ENCODE assay signal across 32 cellular contexts in the genomic region with DNA sequence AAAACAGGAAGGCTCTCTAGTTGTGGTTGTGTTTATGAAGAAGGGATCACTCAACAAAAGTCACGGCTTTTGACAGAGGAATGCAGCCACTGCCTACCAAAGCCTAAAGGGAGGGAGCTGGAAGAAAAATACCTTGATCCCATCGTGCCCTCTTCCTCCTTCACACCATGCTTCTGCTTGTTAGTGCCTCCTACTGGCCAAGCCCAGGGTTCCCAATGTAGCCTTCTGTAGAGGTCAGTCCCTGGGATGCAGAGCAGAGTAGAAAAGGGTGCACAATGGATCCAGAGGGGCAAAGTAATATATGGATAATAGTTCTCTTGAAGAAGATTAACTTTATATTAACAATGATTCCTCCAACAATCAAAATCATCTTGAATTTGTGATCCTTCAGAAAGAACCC.
DNase-seq lines count a peak whose midpoint lies in the region; ATAC-seq and TF ChIP-seq lines count a peak whose summit lies in the region.
"Had no signal": no experiment of that assay in that cellular context is flagged by ENCODE, and none has a peak within 500 bp of the region (broad histone marks: within the 10 kb centered on the region; RNA-seq: fewer than 3 reads in every experiment).

No MANE protein-coding gene starts in this region.

- no peaks in the 10 kb centered on the region for H4K20me1 ChIP-seq in neural progenitor cell (ENCODE audit: low read depth)

- H3K4me3 Mint-ChIP-seq in activated CD4-positive, alpha-beta T cell treated with anti-CD3 and anti-CD28 coated beads, Interleukin-2, amount 10 ng/mL, durations not matched to agents 24 days and 14 days: no peak overlapping the region
- H3K4me3 Mint-ChIP-seq in WTC11 (no peak overlapping the region), neural progenitor cell (no peak overlapping the region)
- H3K4me3 Mint-ChIP-seq: activated CD8-positive, alpha-beta T cell treated with anti-CD3 and anti-CD28 coated beads for 36 hours; activated naive CD8-positive, alpha-beta T cell treated with anti-CD3 and anti-CD28 coated beads, Interleukin-2, amount 10 ng/mL, durations not matched to agents 7 days and 5 days; CD8-positive, alpha-beta T cell; effector memory CD8-positive, alpha-beta T cell; nephron; stimulated activated naive CD8-positive, alpha-beta T cell treated with anti-CD3 and anti-CD28 coated beads, Interleukin-15, amount 100 ng/mL, for 72 hours; T-cell had no signal

- H3K27ac Mint-ChIP-seq in activated CD4-positive, alpha-beta T cell treated with anti-CD3 and anti-CD28 coated beads, Interleukin-2, amount 10 ng/mL, durations not matched to agents 24 days and 14 days: no peak overlapping the region
- H3K27ac Mint-ChIP-seq in WTC11: no peak overlapping the region
- no peak overlapping the region for H3K27ac Mint-ChIP-seq in neural progenitor cell
- H3K27ac Mint-ChIP-seq: activated CD8-positive, alpha-beta T cell treated with anti-CD3 and anti-CD28 coated beads for 36 hours; activated naive CD8-positive, alpha-beta T cell treated with anti-CD3 and anti-CD28 coated beads, Interleukin-2, amount 10 ng/mL, durations not matched to agents 7 days and 5 days; CD8-positive, alpha-beta T cell; effector memory CD8-positive, alpha-beta T cell; nephron; stimulated activated naive CD8-positive, alpha-beta T cell treated with anti-CD3 and anti-CD28 coated beads, Interleukin-15, amount 100 ng/mL, for 72 hours; T-cell had no signal

- H3K4me1 Mint-ChIP-seq in activated CD4-positive, alpha-beta T cell treated with anti-CD3 and anti-CD28 coated beads, Interleukin-2, amount 10 ng/mL, durations not matched to agents 24 days and 14 days: no peaks in the 10 kb centered on the region
- H3K4me1 Mint-ChIP-seq in WTC11 (peaks cover 15% of the 10 kb centered on the region), neural progenitor cell (peaks cover 6% of the 10 kb centered on the region)
- H3K4me1 Mint-ChIP-seq: activated naive CD8-positive, alpha-beta T cell treated with anti-CD3 and anti-CD28 coated beads, Interleukin-2, amount 10 ng/mL, durations not matched to agents 7 days and 5 days; nephron; stimulated activated naive CD8-positive, alpha-beta T cell treated with anti-CD3 and anti-CD28 coated beads, Interleukin-15, amount 100 ng/mL, for 72 hours; T-cell had no signal

- POLR2A ChIA-PET in WTC11 (lab: Charles Lee): no interaction called here

- no peak overlapping the region for H3K27ac ChIP-seq in neural progenitor cell
- H3K27ac ChIP-seq: ascending aorta, heart left ventricle, pancreas, tibial artery had no signal

- intact Hi-C loops in activated CD4-positive, alpha-beta T cell treated with anti-CD3 and anti-CD28 coated beads, Interleukin-2, amount 10 ng/mL, durations not matched to agents 24 days and 14 days (cut with micrococcal nuclease): no loop called here

- no peaks in the 10 kb centered on the region for H3K79me2 ChIP-seq in neural progenitor cell (ENCODE audit: low read depth)

- CTCF ChIA-PET in WTC11 (lab: Charles Lee): interaction anchor here (0.6 to 1.3 kb wide), 4 partner anchors 24 to 151 kb away, joined by 3 to 4 read pairs (median 4); no protein-coding TSS in a partner anchor

- no peak overlapping the region for H3K4me2 ChIP-seq in neural progenitor cell
- H3K4me2 ChIP-seq: smooth muscle cell had no signal

- H3K4me3 ChIP-seq in neural progenitor cell: no peak overlapping the region
- H3K4me3 ChIP-seq: ascending aorta, GM12878, heart left ventricle, pancreas, smooth muscle cell, tibial artery had no signal

- no peaks in the 10 kb centered on the region for H3K9me3 ChIP-seq in neural progenitor cell (ENCODE audit: low read depth)
- H3K9me3 ChIP-seq: ascending aorta, heart left ventricle, pancreas, tibial artery had no signal

- TF ChIP-seq CTCF in WTC11 (IDR thresholded peaks at IDR 0.05) (no peak), neural progenitor cell (IDR thresholded peaks at IDR 0.05) (peak; percentile 12)

- peak; percentile 86 for ATAC-seq in WTC11
- ATAC-seq in HG03139 (IDR thresholded peaks at IDR 0.05; ENCODE audit: unreplicated experiment): no peak
- ATAC-seq in HG03521 (IDR thresholded peaks at IDR 0.05; ENCODE audit: unreplicated experiment): no peak
- ATAC-seq: activated CD4-positive, CD25-positive, alpha-beta regulatory T cell treated with anti-CD3 and anti-CD28 coated beads, Interleukin-2, amount 50 U/mL, for 24 hours; activated CD8-positive, alpha-beta T cell treated with anti-CD3 and anti-CD28 coated beads for 36 hours; CD8-positive, alpha-beta T cell; effector memory CD8-positive, alpha-beta T cell; GM12878; heart left ventricle; Panc1; pancreas; stimulated activated naive CD8-positive, alpha-beta T cell treated with anti-CD3 and anti-CD28 coated beads, Interleukin-15, amount 100 ng/mL, for 72 hours; T-cell had no signal

- no peak overlapping the region for H3K9ac ChIP-seq in neural progenitor cell

- no peak overlapping the region for H2AFZ ChIP-seq in neural progenitor cell (replicated peaks)

- H3K36me3 ChIP-seq in neural progenitor cell: no peaks in the 10 kb centered on the region
- H3K36me3 ChIP-seq: ascending aorta, heart left ventricle, pancreas, tibial artery had no signal

- DNase-seq in activated CD4-positive, alpha-beta T cell treated with anti-CD3 and anti-CD28 coated beads, Interleukin-2, amount 10 ng/mL, durations not matched to agents 24 days and 14 days: peak; percentile 22
- no peak for DNase-seq in activated CD4-positive, alpha-beta T cell treated with anti-CD3 and anti-CD28 coated beads for 48 hours
- peak; percentile 5 for DNase-seq in NAMALWA (ENCODE audit: low spot score)
- DNase-seq in WTC11 (ENCODE audit: low spot score): peak; percentile 44
- DNase-seq in neural progenitor cell (ENCODE audit: low spot score): no peak
- DNase-seq in RKO (ENCODE audit: low spot score): no peak
- DNase-seq: activated CD8-positive, alpha-beta T cell treated with anti-CD3 and anti-CD28 coated beads for 36 hours; activated gamma-delta T cell; activated naive CD8-positive, alpha-beta T cell treated with anti-CD3 and anti-CD28 coated beads, Interleukin-2, amount 10 ng/mL, durations not matched to agents 7 days and 5 days; CD8-positive, alpha-beta T cell; cortex of kidney; DMS 273 treated with DMSO at 0.1 percent for 48 hours; effector memory CD8-positive, alpha-beta T cell; GDM1; heart left ventricle; KG1; NCI-H446; pancreas; SHP77 treated with DMSO at 0.1 percent for 48 hours; stimulated activated CD4-positive, alpha-beta T cell treated with anti-CD3 and anti-CD28 coated beads, Interleukin-1b, Interleukin-23, amount 100 ng/mL, for 48 hours; stimulated activated CD8-positive, alpha-beta memory T cell treated with anti-CD3 and anti-CD28 coated beads, Interleukin-4, amount 100 ng/mL, for 48 hours; stimulated activated naive CD8-positive, alpha-beta T cell treated with anti-CD3 and anti-CD28 coated beads, Interleukin-15, amount 100 ng/mL, for 72 hours; T-cell; tibial artery had no signal

- peaks cover 9% of the 10 kb centered on the region for H3K4me1 ChIP-seq in neural progenitor cell
- H3K4me1 ChIP-seq: ascending aorta, heart left ventricle, pancreas, tibial artery had no signal

- H3K36me3 Mint-ChIP-seq in activated CD4-positive, alpha-beta T cell treated with anti-CD3 and anti-CD28 coated beads, Interleukin-2, amount 10 ng/mL, durations not matched to agents 24 days and 14 days (ENCODE audit: low read depth): no peaks in the 10 kb centered on the region
- H3K36me3 Mint-ChIP-seq in WTC11 (no peaks in the 10 kb centered on the region), neural progenitor cell (no peaks in the 10 kb centered on the region)
- H3K36me3 Mint-ChIP-seq: activated naive CD8-positive, alpha-beta T cell treated with anti-CD3 and anti-CD28 coated beads, Interleukin-2, amount 10 ng/mL, durations not matched to agents 7 days and 5 days; CD8-positive, alpha-beta T cell; T-cell had no signal

- H3K27me3 ChIP-seq in neural progenitor cell: no peaks in the 10 kb centered on the region
- H3K27me3 ChIP-seq: ascending aorta, heart left ventricle, tibial artery had no signal

- H3F3A ChIP-seq in neural progenitor cell (ENCODE audit: low read depth): no peaks in the 10 kb centered on the region

- no peaks in the 10 kb centered on the region for H3K9me3 Mint-ChIP-seq in activated CD4-positive, alpha-beta T cell treated with anti-CD3 and anti-CD28 coated beads, Interleukin-2, amount 10 ng/mL, durations not matched to agents 24 days and 14 days
- H3K9me3 Mint-ChIP-seq in WTC11: no peaks in the 10 kb centered on the region
- no peaks in the 10 kb centered on the region for H3K9me3 Mint-ChIP-seq in neural progenitor cell
- H3K9me3 Mint-ChIP-seq: activated naive CD8-positive, alpha-beta T cell treated with anti-CD3 and anti-CD28 coated beads, Interleukin-2, amount 10 ng/mL, durations not matched to agents 7 days and 5 days; nephron had no signal

- no peaks in the 10 kb centered on the region for H3K27me3 Mint-ChIP-seq in activated CD4-positive, alpha-beta T cell treated with anti-CD3 and anti-CD28 coated beads, Interleukin-2, amount 10 ng/mL, durations not matched to agents 24 days and 14 days
- H3K27me3 Mint-ChIP-seq in WTC11 (ENCODE audit: low read depth) (no peaks in the 10 kb centered on the region), neural progenitor cell (ENCODE audit: insufficient read depth, low read depth) (no peaks in the 10 kb centered on the region)
- H3K27me3 Mint-ChIP-seq: activated CD8-positive, alpha-beta T cell treated with anti-CD3 and anti-CD28 coated beads for 36 hours; activated naive CD8-positive, alpha-beta T cell treated with anti-CD3 and anti-CD28 coated beads, Interleukin-2, amount 10 ng/mL, durations not matched to agents 7 days and 5 days; effector memory CD8-positive, alpha-beta T cell; stimulated activated naive CD8-positive, alpha-beta T cell treated with anti-CD3 and anti-CD28 coated beads, Interleukin-15, amount 100 ng/mL, for 72 hours had no signal

TF ChIP-seq in WTC11, 78 proteins besides CTCF, POLR2A, EP300 and RAD21 (continues in another document):
- TF ChIP-seq, protein P1, sequence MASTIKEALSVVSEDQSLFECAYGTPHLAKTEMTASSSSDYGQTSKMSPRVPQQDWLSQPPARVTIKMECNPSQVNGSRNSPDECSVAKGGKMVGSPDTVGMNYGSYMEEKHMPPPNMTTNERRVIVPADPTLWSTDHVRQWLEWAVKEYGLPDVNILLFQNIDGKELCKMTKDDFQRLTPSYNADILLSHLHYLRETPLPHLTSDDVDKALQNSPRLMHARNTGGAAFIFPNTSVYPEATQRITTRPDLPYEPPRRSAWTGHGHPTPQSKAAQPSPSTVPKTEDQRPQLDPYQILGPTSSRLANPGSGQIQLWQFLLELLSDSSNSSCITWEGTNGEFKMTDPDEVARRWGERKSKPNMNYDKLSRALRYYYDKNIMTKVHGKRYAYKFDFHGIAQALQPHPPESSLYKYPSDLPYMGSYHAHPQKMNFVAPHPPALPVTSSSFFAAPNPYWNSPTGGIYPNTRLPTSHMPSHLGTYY (CRISPR knock-in tag; IDR thresholded peaks at IDR 0.05): no peak
- no peak for TF ChIP-seq FOXJ3 (CRISPR knock-in tag; IDR thresholded peaks at IDR 0.05; ENCODE audit: borderline replicate concordance)

Comparison
In these comparisons a context has a peak if more than half of its experiments do, and no peak if none do; other contexts are left out.
1. DNase-seq: peak in activated CD4-positive, alpha-beta T cell treated with anti-CD3 and anti-CD28 coated beads, Interleukin-2, amount 10 ng/mL, durations not matched to agents 24 days and 14 days (single experiment), NAMALWA (single experiment) and WTC11 (single experiment); none in activated CD4-positive, alpha-beta T cell treated with anti-CD3 and anti-CD28 coated beads for 48 hours (single experiment), neural progenitor cell (single experiment) and RKO (single experiment).